1 cellular context compared by ENCODE assay signal in the genomic region with DNA sequence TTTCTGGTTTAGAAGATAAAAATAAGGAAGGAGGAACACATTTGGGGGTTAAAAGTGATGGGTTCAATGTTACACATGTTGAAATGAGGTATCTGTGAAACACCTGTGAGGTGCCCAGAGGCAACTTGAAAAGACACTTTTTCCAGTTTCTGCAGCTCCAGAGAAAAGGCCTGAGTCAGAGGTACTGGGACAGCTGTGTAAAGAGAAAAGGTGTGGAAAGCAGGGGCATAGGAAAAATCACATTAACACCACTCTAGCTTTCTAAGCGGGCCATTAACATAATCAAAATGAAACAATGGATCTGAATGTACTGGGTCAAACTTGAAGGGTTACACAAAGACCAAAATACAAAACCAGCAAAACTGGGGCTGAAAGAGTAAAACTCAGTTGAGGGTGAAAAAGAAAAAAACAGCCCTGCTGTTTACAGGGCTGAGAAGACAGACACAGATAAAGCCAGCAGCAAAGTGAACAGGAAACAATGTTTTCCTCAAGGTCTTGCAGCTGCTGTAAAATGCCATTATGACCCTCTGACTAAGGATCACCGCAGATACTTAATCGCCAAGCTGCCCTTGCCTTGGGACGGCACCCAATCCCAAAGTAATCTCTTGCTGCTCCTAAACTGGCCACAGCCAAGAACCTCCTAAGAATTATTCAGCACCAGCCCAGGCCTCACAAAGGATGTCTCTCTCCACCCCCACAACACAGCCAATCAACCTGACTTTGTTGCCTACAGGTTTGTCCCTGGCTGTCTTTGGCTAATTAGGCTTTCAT.
TF ChIP-seq lines count a peak whose summit lies in the region.

No MANE protein-coding gene starts in this region.

TF ChIP-seq in GM23338, 12 proteins besides CTCF, POLR2A, EP300 and RAD21:
- TF ChIP-seq, protein P1, sequence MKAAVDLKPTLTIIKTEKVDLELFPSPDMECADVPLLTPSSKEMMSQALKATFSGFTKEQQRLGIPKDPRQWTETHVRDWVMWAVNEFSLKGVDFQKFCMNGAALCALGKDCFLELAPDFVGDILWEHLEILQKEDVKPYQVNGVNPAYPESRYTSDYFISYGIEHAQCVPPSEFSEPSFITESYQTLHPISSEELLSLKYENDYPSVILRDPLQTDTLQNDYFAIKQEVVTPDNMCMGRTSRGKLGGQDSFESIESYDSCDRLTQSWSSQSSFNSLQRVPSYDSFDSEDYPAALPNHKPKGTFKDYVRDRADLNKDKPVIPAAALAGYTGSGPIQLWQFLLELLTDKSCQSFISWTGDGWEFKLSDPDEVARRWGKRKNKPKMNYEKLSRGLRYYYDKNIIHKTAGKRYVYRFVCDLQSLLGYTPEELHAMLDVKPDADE (IDR thresholded peaks at IDR 0.05) = no peak
- TF ChIP-seq JUNB (IDR thresholded peaks at IDR 0.05; ENCODE audit: unreplicated experiment) = no peak
TF ChIP-seq in GM23338: peak in this region for 0.
